Comparison of ENCODE assay signal across 9 cellular contexts in genomic region chr18:46622999-46623398, GRCh38. TPM values are rescaled to one million over a fixed set of nuclear protein-coding genes. Genes with fewer than 3 reads are reported as not detected.
A peak's percentile ranks its signal among the peaks of the same experiment; 100 is the strongest.
DNase-seq lines count a peak whose midpoint lies in the region; ATAC-seq and TF ChIP-seq lines count a peak whose summit lies in the region.
"Had no signal": no experiment of that assay in that cellular context is flagged by ENCODE, and none has a peak within 500 bp of the region (broad histone marks: within the 10 kb centered on the region; RNA-seq: fewer than 3 reads in every experiment).

No MANE protein-coding gene starts in this region.

- no peaks in the 10 kb centered on the region for H3F3A ChIP-seq in GM23248 (ENCODE audit: insufficient read depth)

- TF ChIP-seq CTCF in BE2C (IDR thresholded peaks at IDR 0.05; ENCODE audit: low read depth, low read length) (peak; percentile 15), Panc1 (IDR thresholded peaks at IDR 0.05) (peak; percentile 15; the same call in 1 of the 2 replicates), fibroblast of the aortic adventitia (IDR thresholded peaks at IDR 0.05; ENCODE audit: insufficient read depth, low read length) (peak; percentile 12)

- intact Hi-C loops in Panc1 (cut with micrococcal nuclease; ENCODE audit: unreplicated experiment): no loop called here

- CTCF ChIA-PET in Panc1 (lab: Charles Lee): interaction anchor here (0.6 to 2.0 kb wide), 5 partner anchors 35 to 401 kb away, joined by 3 to 10 read pairs (median 3); no protein-coding TSS in a partner anchor

- H3K36me3 ChIP-seq in BE2C (no peaks in the 10 kb centered on the region), GM23248 (ENCODE audit: low read depth) (no peaks in the 10 kb centered on the region), Panc1 (ENCODE audit: control insufficient read depth, insufficient read depth, low read length) (no peaks in the 10 kb centered on the region)
- H3K36me3 ChIP-seq: gastrocnemius medialis had no signal

- no peaks in the 10 kb centered on the region for H3K79me2 ChIP-seq in GM23248 (ENCODE audit: insufficient read depth)

- no peak overlapping the region for H3K4me2 ChIP-seq in GM23248 (ENCODE audit: unreplicated experiment)

- peak overlapping the region; percentile 77; the same call in 1 of the 2 replicates for H2AFZ ChIP-seq in GM23248

- 86% methylated on average over 3 of the region's 3 CpGs for WGBS in GM23248 (ENCODE audit: low coverage in 1 of 2, low lambda C conversion rate in 2 of 2, missing lambda C conversion rate in 2 of 2), 2 experiments

- TF ChIP-seq POLR2A in GM18505 (IDR thresholded peaks at IDR 0.05; ENCODE audit: borderline replicate concordance, extremely low read depth, insufficient read depth, insufficient read length): no peak

- no peaks in the 10 kb centered on the region for H3K27me3 ChIP-seq in BE2C
- 0 out of 2 replicates have a peak, but pooled peaks cover 4% of the 10 kb centered on the region for H3K27me3 ChIP-seq in GM23248 (replicated peaks; ENCODE audit: insufficient read depth)
- H3K27me3 ChIP-seq in Panc1 (ENCODE audit: control insufficient read depth, insufficient read depth, low read length): no peaks in the 10 kb centered on the region

- in situ Hi-C loops in GM23248 (cut with MboI): no loop called here
- in situ Hi-C loops in Panc1 (cut with HindIII; ENCODE audit: low pct_unique_long_range_greater_than_20kb, low sequenced_read_pairs): no loop called here
- in situ Hi-C loops in KBM-7 (cut with MboI; ENCODE audit: low pct_unique_long_range_greater_than_20kb, low sequenced_read_pairs): no loop called here

- ATAC-seq in Panc1 (no peak), HG03442 (IDR thresholded peaks at IDR 0.05; ENCODE audit: unreplicated experiment) (no peak), GM18505 (IDR thresholded peaks at IDR 0.05; ENCODE audit: unreplicated experiment) (no peak)
- ATAC-seq: gastrocnemius medialis had no signal

- no peaks in the 10 kb centered on the region for H3K9me2 ChIP-seq in GM23248 (ENCODE audit: insufficient read depth)

- H3K4me1 ChIP-seq in BE2C: no peaks in the 10 kb centered on the region
- H3K4me1 ChIP-seq in GM23248 (ENCODE audit: insufficient read depth): 0 out of 2 replicates have a peak, but pooled peaks cover 4% of the 10 kb centered on the region
- H3K4me1 ChIP-seq in Panc1 (ENCODE audit: control insufficient read depth, insufficient read depth, low read length): no peaks in the 10 kb centered on the region
- H3K4me1 ChIP-seq: gastrocnemius medialis had no signal

- DNase-seq in BE2C: no peak
- DNase-seq in GM23248: peak; percentile 30
- no peak for DNase-seq in Panc1 (ENCODE audit: low read depth, low spot score)
- peak; percentile 28 for DNase-seq in fibroblast of the aortic adventitia (ENCODE audit: low read depth)
- no peak for DNase-seq in HPDE6-E6E7 (ENCODE audit: extremely low spot score)
- no peak for DNase-seq in KBM-7
- DNase-seq: gastrocnemius medialis had no signal

- H3K27ac ChIP-seq in GM23248: no peak overlapping the region
- H3K27ac ChIP-seq in Panc1 (ENCODE audit: low read length): no peak overlapping the region
- H3K27ac ChIP-seq: gastrocnemius medialis had no signal

- no TSS peak for BruUV-seq in Panc1 (replicated peaks; lab: Mats Ljungman, UMichigan)

- no peak overlapping the region for H3K9ac ChIP-seq in GM23248

- POLR2A ChIA-PET in Panc1 (lab: Charles Lee): no interaction called here

- H4K20me1 ChIP-seq in GM23248 (ENCODE audit: insufficient read depth): no peaks in the 10 kb centered on the region

- H3K9me3 ChIP-seq in BE2C: no peaks in the 10 kb centered on the region
- H3K9me3 ChIP-seq in GM23248 (ENCODE audit: low read depth): no peaks in the 10 kb centered on the region
- H3K9me3 ChIP-seq in Panc1 (ENCODE audit: control insufficient read depth, insufficient read depth, low read depth, low read length): no peaks in the 10 kb centered on the region
- H3K9me3 ChIP-seq: gastrocnemius medialis had no signal

- H3K4me3 ChIP-seq in BE2C (ENCODE audit: low read depth, low read length) (no peak overlapping the region), GM23248 (no peak overlapping the region), Panc1 (ENCODE audit: low read depth in 2 of 2, low read length in 2 of 2) (no peak overlapping the region), fibroblast of the aortic adventitia (ENCODE audit: low read depth, low read length) (no peak overlapping the region)
- H3K4me3 ChIP-seq: gastrocnemius medialis had no signal

RNA-seq across cellular contexts. Expression of gene LOXHD1, which starts 34.0 kb away (rescaled TPM):
- 0.36 TPM for polyA plus RNA-seq in BE2C (2012; ENCODE audit: insufficient read depth, insufficient read length, low read depth)
- not detected in 2 replicates for total RNA-seq in GM23248 (2014; rRNA removed; shearing (Covaris generic))
- polyA plus RNA-seq in GM23248 (2016; fragmentation: Nextera tagmentation; extraction: Ambion mirVana): not detected in 2 replicates
- total RNA-seq in Panc1 (2021; ENCODE audit: unreplicated experiment): not detected
- not detected for polyA plus RNA-seq in Panc1 (2012; ENCODE audit: insufficient read length)
- not detected in 2 replicates for total RNA-seq in fibroblast of the aortic adventitia (ENCODE audit: low replicate concordance)

Comparison
In these comparisons a context has a peak if more than half of its experiments do, and no peak if none do; other contexts are left out.
1. DNase-seq: peak in GM23248 (single experiment) and fibroblast of the aortic adventitia (single experiment); none in BE2C (single experiment), Panc1 (single experiment), HPDE6-E6E7 (single experiment) and KBM-7 (single experiment).
2. Peak in every context shown above with its lines, with median percentiles within 50 percentile points of each other: CTCF ChIP-seq.